Comparison of ENCODE assay signal across 23 cellular contexts in the genomic region with DNA sequence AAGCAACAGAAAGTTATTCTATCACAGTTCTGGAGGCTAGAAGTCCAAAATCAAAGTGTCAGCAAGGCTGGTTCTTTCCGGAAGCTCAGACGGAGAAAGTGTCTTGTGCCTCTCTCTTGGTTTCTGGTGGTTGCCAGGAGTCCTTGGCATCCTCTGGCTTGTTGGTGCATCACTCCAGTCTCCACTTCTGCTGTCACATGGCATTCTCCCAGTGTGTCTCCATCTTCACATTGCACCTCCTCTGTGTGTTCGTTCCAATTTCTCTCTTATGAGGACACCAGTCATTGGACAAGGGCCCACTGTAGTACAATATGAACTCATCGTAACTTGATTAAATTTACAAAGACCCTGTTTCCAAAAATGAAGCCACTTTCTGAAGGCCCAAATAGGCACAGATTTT.
"Had no signal": no experiment of that assay in that cellular context is flagged by ENCODE, and none has a peak within 500 bp of the region (broad histone marks: within the 10 kb centered on the region; RNA-seq: fewer than 3 reads in every experiment).

No MANE protein-coding gene starts in this region.

- H3K9me3 ChIP-seq: colonic mucosa, esophagus squamous epithelium, gastrocnemius medialis, heart right ventricle, left lung, lower lobe of right lung had no signal

- H3K9me3 Mint-ChIP-seq: dendritic cell treated with granulocyte-macrophage colony-stimulating factor and Interleukin-4, amounts not matched to agents 40 ng/mL and 50 ng/mL, for 4 days; effector memory CD8-positive, alpha-beta T cell; endodermal cell had no signal

- H3K4me1 Mint-ChIP-seq: endodermal cell had no signal

- H3K4me3 ChIP-seq: colonic mucosa, esophagus squamous epithelium, gastrocnemius medialis, heart right ventricle, left lung, lower lobe of right lung had no signal

- H3K27ac ChIP-seq: colonic mucosa, epithelial cell of prostate, esophagus squamous epithelium, gastrocnemius medialis, heart right ventricle, left lung, lower lobe of right lung had no signal

- H3K36me3 ChIP-seq: colonic mucosa, esophagus squamous epithelium, gastrocnemius medialis, heart right ventricle, left lung, lower lobe of right lung had no signal

- DNase-seq: colonic mucosa; cortex of kidney; effector CD8-positive, alpha-beta T cell; effector memory CD8-positive, alpha-beta T cell; endodermal cell; erythroblast; esophagus squamous epithelium; foreskin fibroblast; foreskin melanocyte; gastrocnemius medialis; glutamatergic neuron; head of caudate nucleus; heart right ventricle; hippocampal formation; left cardiac atrium; left lung; left ventricle myocardium superior; lower lobe of right lung; mesendoderm; midbrain had no signal

- H3K4me3 Mint-ChIP-seq: dendritic cell treated with granulocyte-macrophage colony-stimulating factor and Interleukin-4, amounts not matched to agents 40 ng/mL and 50 ng/mL, for 4 days; effector memory CD8-positive, alpha-beta T cell; endodermal cell had no signal

- H3K4me1 ChIP-seq: colonic mucosa, esophagus squamous epithelium, gastrocnemius medialis, heart right ventricle, left lung, lower lobe of right lung had no signal

- H3K27ac Mint-ChIP-seq: dendritic cell treated with granulocyte-macrophage colony-stimulating factor and Interleukin-4, amounts not matched to agents 40 ng/mL and 50 ng/mL, for 4 days; effector memory CD8-positive, alpha-beta T cell; endodermal cell had no signal

- H3K27me3 ChIP-seq: colonic mucosa had no signal

- ATAC-seq: effector memory CD8-positive, alpha-beta T cell; esophagus mucosa; gastrocnemius medialis; heart right ventricle; left cardiac atrium; left lung; left ventricle myocardium superior; lower lobe of right lung had no signal
